ENCODE assay signal across 8 cellular contexts in genomic region chr20:63968928-63969760, GRCh38. TPM values are rescaled to one million over a fixed set of nuclear protein-coding genes. Genes with fewer than 3 reads are reported as not detected.
DNase-seq lines count a peak whose midpoint lies in the region; TF ChIP-seq lines count a peak whose summit lies in the region.

No MANE protein-coding gene starts in this region.

- H3K4me1 Mint-ChIP-seq in IgD-negative memory B cell, result peaks cover 0 to 14% (median 7%) of the 10 kb centered on the region in 3 donors
- H3K4me1 Mint-ChIP-seq in activated naive CD8-positive, alpha-beta T cell (ENCODE audit: low read depth), result peaks cover 17% of the 10 kb centered on the region

- peak overlapping the region; percentile 92 for H3K9ac ChIP-seq in skeletal muscle satellite cell (ENCODE audit: low read depth, low read length)

- no CpG with 5 or more reads among the region's 70 CpGs for WGBS in iPS DF 6.9 (ENCODE audit: insufficient coverage, insufficient read length)

- H3K4me1 ChIP-seq in iPS DF 6.9 (ENCODE audit: control insufficient read depth, insufficient read depth, low read length) (peaks cover 2% of the 10 kb centered on the region; the same call in 1 of the 2 replicates), skeletal muscle satellite cell (ENCODE audit: control insufficient read depth, insufficient read depth, low read length) (peaks cover 14% of the 10 kb centered on the region)

- H3K36me3 Mint-ChIP-seq in IgD-negative memory B cell, result no peaks in the 10 kb centered on the region
- no peaks in the 10 kb centered on the region for H3K36me3 Mint-ChIP-seq in activated naive CD8-positive, alpha-beta T cell

- peak overlapping the region in 1 of 3 donors; percentile 60 for H3K27ac Mint-ChIP-seq in IgD-negative memory B cell
- peak overlapping the region; percentile 41 for H3K27ac Mint-ChIP-seq in activated naive CD8-positive, alpha-beta T cell

- H3K4me3 Mint-ChIP-seq in IgD-negative memory B cell, result peak overlapping the region; percentile 79 to 88 (median 83)
- peak overlapping the region; percentile 84 for H3K4me3 Mint-ChIP-seq in activated naive CD8-positive, alpha-beta T cell

- H3K9me3 ChIP-seq in iPS DF 6.9 (ENCODE audit: control insufficient read depth, insufficient read depth, low read length), result peaks cover 29% of the 10 kb centered on the region
- H3K9me3 ChIP-seq in skeletal muscle satellite cell (replicated peaks; ENCODE audit: low read length), result no peaks in the 10 kb centered on the region

- H3K27me3 ChIP-seq in iPS DF 6.9 (ENCODE audit: control insufficient read depth, insufficient read depth, low read length) (no peaks in the 10 kb centered on the region), skeletal muscle satellite cell (ENCODE audit: control insufficient read depth, insufficient read depth, low read length) (no peaks in the 10 kb centered on the region)

- H3K36me3 ChIP-seq in iPS DF 6.9 (ENCODE audit: control insufficient read depth, insufficient read depth, low read length) (peaks cover 29% of the 10 kb centered on the region), skeletal muscle satellite cell (ENCODE audit: insufficient read depth, low read length) (peaks cover 17% of the 10 kb centered on the region)

- no peak for TF ChIP-seq CTCF in C4-2B (conservative IDR thresholded peaks at IDR 0.05)

- peak overlapping the region; percentile 94 for H3K4me2 ChIP-seq in skeletal muscle satellite cell (ENCODE audit: low read length)

- H3K27ac ChIP-seq in C4-2B (peak overlapping the region; percentile 81), iPS DF 6.9 (ENCODE audit: low read length) (no peak overlapping the region)

- DNase-seq in iPS DF 6.9 (ENCODE audit: low read depth, low spot score) (no peak), KG1 (lab: John Stamatoyannopoulos, UW) (no peak), HCEC 1CT (no peak), NCI-H1436 treated with DMSO at 0.1 percent for 48 hours (lab: John Stamatoyannopoulos, UW) (no peak)

- peaks cover 0 to 2% (median 0%) of the 10 kb centered on the region in 3 donors for H3K9me3 Mint-ChIP-seq in IgD-negative memory B cell
- no peaks in the 10 kb centered on the region for H3K9me3 Mint-ChIP-seq in activated naive CD8-positive, alpha-beta T cell (ENCODE audit: low read depth)

- H3K4me3 ChIP-seq in iPS DF 6.9 (ENCODE audit: low read length) (peak overlapping the region; percentile 55; the same call in 1 of the 2 replicates), skeletal muscle satellite cell (ENCODE audit: low read length) (peak overlapping the region; percentile 88)

- no peaks in the 10 kb centered on the region for H3K27me3 Mint-ChIP-seq in IgD-negative memory B cell
- no peaks in the 10 kb centered on the region for H3K27me3 Mint-ChIP-seq in activated naive CD8-positive, alpha-beta T cell

RNA-seq across cellular contexts. Expression of gene ZNF512B, which starts 0.6 kb away (rescaled TPM):
- polyA plus RNA-seq in IgD-negative memory B cell, result 0.30 TPM
- 7.1 and 9.6 TPM in 2 replicates for total RNA-seq in skeletal muscle satellite cell (2012; rRNA removed)

RNA-seq across cellular contexts. Expression of gene SAMD10, which starts 10.3 kb away (rescaled TPM):
- 9.5 TPM for polyA plus RNA-seq in IgD-negative memory B cell
- total RNA-seq in skeletal muscle satellite cell (2012; rRNA removed), result 0.76 and 1.5 TPM in 2 replicates

RNA-seq across cellular contexts. Expression of gene PRPF6, which starts 11.8 kb away (rescaled TPM):
- polyA plus RNA-seq in IgD-negative memory B cell, result 106 TPM
- 52.7 and 54.6 TPM in 2 replicates for total RNA-seq in skeletal muscle satellite cell (2012; rRNA removed)

RNA-seq across cellular contexts. Expression of gene UCKL1, which starts 12.9 kb away (rescaled TPM):
- 67.9 TPM for polyA plus RNA-seq in IgD-negative memory B cell
- 16.5 and 16.6 TPM in 2 replicates for total RNA-seq in skeletal muscle satellite cell (2012; rRNA removed)
